In genomic region chr11:26072612-26073011, GRCh38 we compare ENCODE assay signal across 17 cellular contexts.
A peak's percentile ranks its signal among the peaks of the same experiment; 100 is the strongest.
DNase-seq lines count a peak whose midpoint lies in the region; ATAC-seq, FAIRE-seq and TF ChIP-seq lines count a peak whose summit lies in the region.
"Had no signal": no experiment of that assay in that cellular context is flagged by ENCODE, and none has a peak within 500 bp of the region (broad histone marks: within the 10 kb centered on the region; RNA-seq: fewer than 3 reads in every experiment).

No MANE protein-coding gene starts in this region.

- H2BK120ac ChIP-seq in mesenchymal stem cell (ENCODE audit: low read depth, low read length) = no peak overlapping the region

- no peak overlapping the region for H3K9ac ChIP-seq in mesenchymal stem cell (ENCODE audit: low read length)
- H3K9ac ChIP-seq: BLaER1 treated with 17β-estradiol and CSF1 and Interleukin-3, amounts not matched to agents 10 nM and 100 nM had no signal

- H3K27ac ChIP-seq in OCI-LY7 (ENCODE audit: low read depth, low read length, poor library complexity, severe bottlenecking) (no peak overlapping the region), mesenchymal stem cell (ENCODE audit: low read length, poor library complexity, severe bottlenecking) (peak overlapping the region; percentile 10)
- H3K27ac ChIP-seq: BLaER1 treated with 17β-estradiol and CSF1 and Interleukin-3, amounts not matched to agents 10 nM and 100 nM; HL-60 had no signal

- peaks cover 1% of the 10 kb centered on the region for H3K79me1 ChIP-seq in mesenchymal stem cell (replicated peaks; ENCODE audit: low read length, poor library complexity, severe bottlenecking)

- no peak overlapping the region for H2BK15ac ChIP-seq in mesenchymal stem cell (ENCODE audit: low read depth, poor library complexity, severe bottlenecking)

- H2BK12ac ChIP-seq in mesenchymal stem cell (ENCODE audit: low read length in 2 of 2) = no peak overlapping the region

- H3K18ac ChIP-seq in mesenchymal stem cell (ENCODE audit: low read depth in 1 of 2, low read length in 2 of 2) = no peak overlapping the region

- intact Hi-C loops in OCI-LY7 (cut with micrococcal nuclease; ENCODE audit: unreplicated experiment) = no loop called here

- no peaks in the 10 kb centered on the region for H4K20me1 ChIP-seq in OCI-LY7 (ENCODE audit: insufficient read depth, low read length)
- H4K20me1 ChIP-seq: BLaER1 treated with 17β-estradiol and CSF1 and Interleukin-3, amounts not matched to agents 10 nM and 100 nM had no signal

- H2AFZ ChIP-seq in OCI-LY7 (ENCODE audit: low read length) (peak overlapping the region; percentile 61; the same call in 1 of the 2 replicates), mesenchymal stem cell (ENCODE audit: low read depth, low read length) (no peak overlapping the region)

- H3K4me3 ChIP-seq in OCI-LY7 (ENCODE audit: low read depth, low read length, poor library complexity, severe bottlenecking) (no peak overlapping the region), mesenchymal stem cell (ENCODE audit: insufficient read depth in 1 of 2, low read depth in 1 of 2, low read length in 2 of 2) (no peak overlapping the region)
- H3K4me3 ChIP-seq: BLaER1 treated with 17β-estradiol and CSF1 and Interleukin-3, amounts not matched to agents 10 nM and 100 nM had no signal

- H3K4me1 ChIP-seq in OCI-LY7 (ENCODE audit: insufficient read depth, low read length, poor library complexity, severe bottlenecking) = no peaks in the 10 kb centered on the region
- no peaks in the 10 kb centered on the region for H3K4me1 ChIP-seq in mesenchymal stem cell (ENCODE audit: control insufficient read depth, insufficient read depth, low read depth, low read length)
- H3K4me1 ChIP-seq: BLaER1 treated with 17β-estradiol and CSF1 and Interleukin-3, amounts not matched to agents 10 nM and 100 nM had no signal

- DNase-seq in D721Med (ENCODE audit: insufficient read length, low spot score) (no peak), NCI-H187 treated with DMSO at 0.1 percent for 48 hours (lab: John Stamatoyannopoulos, UW) (peak; percentile 88), OCI-LY7 (ENCODE audit: low spot score) (no peak), mesenchymal stem cell (no peak), DMS114 treated with DMSO at 0.1 percent for 48 hours (lab: John Stamatoyannopoulos, UW; ENCODE audit: unreplicated experiment) (no peak)
- DNase-seq in activated CD4-positive, alpha-beta T cell treated with anti-CD3 and anti-CD28 coated beads, Interleukin-2, amount 50 U/mL, for 1 hour = no peak
- DNase-seq in NK-92 treated with Interleukin-12 subunit alpha and Interleukin-12 subunit beta, amount 100 ng/mL, for 24 hours (lab: John Stamatoyannopoulos, UW) = no peak
- DNase-seq: ACHN; Calu3; CD4-positive, CD25-positive, alpha-beta regulatory T cell; DMS153; GF-D8; HCEC 1CT had no signal

- ATAC-seq in GM21447 (IDR thresholded peaks at IDR 0.05; ENCODE audit: unreplicated experiment) = no peak

- TF ChIP-seq CTCF in D721Med (IDR thresholded peaks at IDR 0.05; ENCODE audit: insufficient read depth, missing control alignments) (no peak), OCI-LY7 (conservative IDR thresholded peaks at IDR 0.05; ENCODE audit: low read length) (no peak)

- no peaks in the 10 kb centered on the region for H3K36me3 ChIP-seq in OCI-LY7 (ENCODE audit: insufficient read depth, low read length)
- H3K36me3 ChIP-seq in mesenchymal stem cell (ENCODE audit: control insufficient read depth in 1 of 2, insufficient read depth in 2 of 2, low read depth in 1 of 2, low read length in 2 of 2) = no peaks in the 10 kb centered on the region
- H3K36me3 ChIP-seq: BLaER1 treated with 17β-estradiol and CSF1 and Interleukin-3, amounts not matched to agents 10 nM and 100 nM had no signal

- H3K4ac ChIP-seq in mesenchymal stem cell (ENCODE audit: low read depth in 1 of 2, low read length in 2 of 2) = no peak overlapping the region

- no peaks in the 10 kb centered on the region for H3K79me2 ChIP-seq in OCI-LY7 (ENCODE audit: insufficient read depth, low read depth, low read length)

- no peak overlapping the region for H3K14ac ChIP-seq in mesenchymal stem cell (ENCODE audit: low read length in 2 of 2)

- H2AK5ac ChIP-seq in mesenchymal stem cell (ENCODE audit: low read length, severe bottlenecking) = peak overlapping the region; percentile 42

- no TSS peak for BruUV-seq in OCI-LY7 (replicated peaks; lab: Mats Ljungman, UMichigan)

- no peak overlapping the region for H2BK5ac ChIP-seq in mesenchymal stem cell (ENCODE audit: low read depth, low read length, poor library complexity, severe bottlenecking)

- 81% methylated on average over 2 of the region's 3 CpGs for WGBS in mesenchymal stem cell

- H4K8ac ChIP-seq in mesenchymal stem cell (ENCODE audit: low read length) = no peak overlapping the region

- H4K91ac ChIP-seq in mesenchymal stem cell (ENCODE audit: low read length) = no peak overlapping the region

- no peaks in the 10 kb centered on the region for H3K27me3 ChIP-seq in mesenchymal stem cell (ENCODE audit: control insufficient read depth in 1 of 2, insufficient read depth in 1 of 2, low read length in 2 of 2)
- H3K27me3 ChIP-seq: BLaER1 treated with 17β-estradiol and CSF1 and Interleukin-3, amounts not matched to agents 10 nM and 100 nM had no signal

- peak; percentile 71 for FAIRE-seq in D721Med (lab: Jason Lieb, UNC)
- FAIRE-seq: GM19239 had no signal

- H3K23ac ChIP-seq in mesenchymal stem cell (ENCODE audit: low read length in 2 of 2) = no peak overlapping the region

- CTCF ChIA-PET in OCI-LY7 (lab: Charles Lee; ENCODE audit: unreplicated experiment) = interaction anchor here (2.4 kb wide), 1 partner anchor 14 kb away, joined by 10 read pairs; no protein-coding TSS in a partner anchor

- peaks cover 4% of the 10 kb centered on the region; the same call in 1 of the 2 replicates for H3K9me3 ChIP-seq in OCI-LY7 (ENCODE audit: low read length)
- no peaks in the 10 kb centered on the region for H3K9me3 ChIP-seq in mesenchymal stem cell (ENCODE audit: control insufficient read depth, low read length)
- H3K9me3 ChIP-seq: BLaER1 treated with 17β-estradiol and CSF1 and Interleukin-3, amounts not matched to agents 10 nM and 100 nM had no signal

- no peak overlapping the region for H3K4me2 ChIP-seq in OCI-LY7 (ENCODE audit: low read length)
- H3K4me2 ChIP-seq in mesenchymal stem cell (ENCODE audit: low read length, poor library complexity, severe bottlenecking) = no peak overlapping the region
- H3K4me2 ChIP-seq: BLaER1 treated with 17β-estradiol and CSF1 and Interleukin-3, amounts not matched to agents 10 nM and 100 nM had no signal

- POLR2A ChIA-PET in OCI-LY7 (lab: Charles Lee) = interaction anchor here (1.9 to 7.6 kb wide), 4 partner anchors 8 to 18 kb away, joined by 6 to 66 read pairs (median 26); no protein-coding TSS in a partner anchor

- no peaks in the 10 kb centered on the region for H3K9me2 ChIP-seq in OCI-LY7 (ENCODE audit: insufficient read depth, low read length)
